Comparison of ENCODE assay signal across 8 cellular contexts in the genomic region with DNA sequence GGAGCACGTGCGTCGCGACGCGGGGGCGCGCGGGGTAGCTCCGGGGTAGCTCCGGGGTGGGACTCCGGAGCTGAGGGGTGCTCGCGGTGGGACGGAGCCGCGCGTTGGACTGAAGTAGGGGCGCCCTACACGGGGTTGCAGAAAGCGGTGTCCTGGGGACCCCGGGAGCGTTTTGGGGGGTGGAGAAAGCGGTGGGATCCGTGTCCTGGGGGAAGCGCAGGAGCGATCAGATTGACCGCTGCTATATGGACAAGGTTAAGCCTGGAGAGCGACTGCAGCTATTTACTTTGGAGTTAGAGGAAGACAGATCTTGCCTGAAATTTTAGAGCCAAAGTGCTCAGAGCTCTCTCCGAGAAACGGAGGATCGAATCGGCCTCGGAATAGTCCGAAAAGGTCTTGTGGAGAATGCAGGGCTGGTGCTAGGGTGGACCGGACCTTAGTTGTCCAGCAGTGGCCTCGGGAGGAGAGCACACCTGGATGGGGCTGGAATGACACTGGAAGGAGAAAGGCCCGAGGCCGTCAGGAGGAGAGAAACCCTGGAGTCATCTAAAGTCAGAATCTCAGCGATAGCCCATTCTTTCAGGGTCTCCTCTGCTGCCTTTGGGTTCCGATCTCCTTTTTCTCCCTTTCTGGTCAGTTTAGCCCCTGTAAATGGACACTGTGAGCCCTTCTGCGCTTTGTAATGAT. TPM values are rescaled to one million over a fixed set of nuclear protein-coding genes. Genes with fewer than 3 reads are reported as not detected.
A peak's percentile ranks its signal among the peaks of the same experiment; 100 is the strongest.
DNase-seq lines count a peak whose midpoint lies in the region; ATAC-seq lines count a peak whose summit lies in the region.

No MANE protein-coding gene starts in this region.

- no peaks in the 10 kb centered on the region for H3K27me3 ChIP-seq in MG63
- H3K27me3 ChIP-seq in naive thymus-derived CD4-positive, alpha-beta T cell (ENCODE audit: control insufficient read depth in 2 of 2, insufficient read depth in 2 of 2, low read length in 2 of 2) = no peaks in the 10 kb centered on the region

- no peaks in the 10 kb centered on the region for H3K27me3 Mint-ChIP-seq in dendritic cell treated with granulocyte-macrophage colony-stimulating factor and Interleukin-4, amounts not matched to agents 40 ng/mL and 50 ng/mL, for 4 days
- H3K27me3 Mint-ChIP-seq in naive thymus-derived CD4-positive, alpha-beta T cell = no peaks in the 10 kb centered on the region

- no peak for ATAC-seq in naive thymus-derived CD4-positive, alpha-beta T cell
- ATAC-seq in HG02763 (IDR thresholded peaks at IDR 0.05; ENCODE audit: unreplicated experiment) (no peak), HG03097 (IDR thresholded peaks at IDR 0.05; ENCODE audit: low FRiP score, unreplicated experiment) (no peak), HG02973 (IDR thresholded peaks at IDR 0.05; ENCODE audit: unreplicated experiment) (no peak)

- H3K27ac Mint-ChIP-seq in dendritic cell treated with granulocyte-macrophage colony-stimulating factor and Interleukin-4, amounts not matched to agents 40 ng/mL and 50 ng/mL, for 4 days = peak overlapping the region; percentile 96
- peak overlapping the region; percentile 62 to 99 (median 93) for H3K27ac Mint-ChIP-seq in naive thymus-derived CD4-positive, alpha-beta T cell

- no peaks in the 10 kb centered on the region for H3K9me3 ChIP-seq in MG63
- no peaks in the 10 kb centered on the region for H3K9me3 ChIP-seq in naive thymus-derived CD4-positive, alpha-beta T cell (ENCODE audit: control insufficient read depth in 2 of 3, low read length in 3 of 3)

- CTCF ChIA-PET in naive thymus-derived CD4-positive, alpha-beta T cell (lab: Charles Lee) = no interaction called here

- H3K4me1 Mint-ChIP-seq in dendritic cell treated with granulocyte-macrophage colony-stimulating factor and Interleukin-4, amounts not matched to agents 40 ng/mL and 50 ng/mL, for 4 days (ENCODE audit: low read depth) = peaks cover 57% of the 10 kb centered on the region
- H3K4me1 Mint-ChIP-seq in naive thymus-derived CD4-positive, alpha-beta T cell = peaks cover 31 to 49% (median 34%) of the 10 kb centered on the region in 7 donors

- peaks cover 42% of the 10 kb centered on the region for H3K36me3 Mint-ChIP-seq in dendritic cell treated with granulocyte-macrophage colony-stimulating factor and Interleukin-4, amounts not matched to agents 40 ng/mL and 50 ng/mL, for 4 days (ENCODE audit: low read depth)
- peaks cover 4 to 15% (median 4%) of the 10 kb centered on the region in 5 donors for H3K36me3 Mint-ChIP-seq in naive thymus-derived CD4-positive, alpha-beta T cell

- DNase-seq in GM03348 (ENCODE audit: low spot score) = peak; percentile 14
- DNase-seq in MG63 = peak; percentile 1
- no peak for DNase-seq in naive thymus-derived CD4-positive, alpha-beta T cell
- no peak for DNase-seq in RPMI8226

- peaks cover 29% of the 10 kb centered on the region for H3K36me3 ChIP-seq in MG63
- H3K36me3 ChIP-seq in naive thymus-derived CD4-positive, alpha-beta T cell (ENCODE audit: control insufficient read depth in 2 of 3, insufficient read depth in 3 of 3, low read length in 3 of 3) = peaks cover 0 to 8% (median 0%) of the 10 kb centered on the region in 3 experiments

- H3K4me1 ChIP-seq in naive thymus-derived CD4-positive, alpha-beta T cell (ENCODE audit: control insufficient read depth in 2 of 2, insufficient read depth in 2 of 2, low read length in 2 of 2) = peaks cover 7 to 17% of the 10 kb centered on the region in 2 donors

- peak overlapping the region; percentile 98 for H3K4me3 Mint-ChIP-seq in dendritic cell treated with granulocyte-macrophage colony-stimulating factor and Interleukin-4, amounts not matched to agents 40 ng/mL and 50 ng/mL, for 4 days
- peak overlapping the region; percentile 92 to 100 (median 97) for H3K4me3 Mint-ChIP-seq in naive thymus-derived CD4-positive, alpha-beta T cell

- no peaks in the 10 kb centered on the region for H3K9me3 Mint-ChIP-seq in dendritic cell treated with granulocyte-macrophage colony-stimulating factor and Interleukin-4, amounts not matched to agents 40 ng/mL and 50 ng/mL, for 4 days
- no peaks in the 10 kb centered on the region for H3K9me3 Mint-ChIP-seq in naive thymus-derived CD4-positive, alpha-beta T cell

- H3K27ac ChIP-seq in naive thymus-derived CD4-positive, alpha-beta T cell (ENCODE audit: low read depth, low read length) = peak overlapping the region; percentile 85

- H3K4me3 ChIP-seq in MG63 = peak overlapping the region; percentile 99
- H3K4me3 ChIP-seq in naive thymus-derived CD4-positive, alpha-beta T cell (ENCODE audit: low read length) = peak overlapping the region; percentile 77

- intact Hi-C loops in dendritic cell treated with granulocyte-macrophage colony-stimulating factor and Interleukin-4, amounts not matched to agents 40 ng/mL and 50 ng/mL, for 4 days (cut with micrococcal nuclease) = loop anchor here (5.0 kb wide), 2 partner anchors 76 to 96 kb away; no protein-coding TSS in a partner anchor
- intact Hi-C loops in naive thymus-derived CD4-positive, alpha-beta T cell (cut with micrococcal nuclease) = loop anchor here (1.0 to 5.0 kb wide), 14 partner anchors 14 to 544 kb away; partner anchors contain the start of genes APBB1IP (in 2 of the 2), MASTL (in 2 of the 2), ABI1 (in 1 of the 2) and ACBD5 (in 1 of the 2)

- POLR2A ChIA-PET in naive thymus-derived CD4-positive, alpha-beta T cell (lab: Charles Lee) = interaction anchor here (2.4 to 2.7 kb wide), 2 partner anchors 13 to 15 kb away, joined by 11 to 21 read pairs; no protein-coding TSS in a partner anchor

RNA-seq across cellular contexts. Expression of gene PDSS1, which starts 0.6 kb away (rescaled TPM):
- 15.0 and 18.1 TPM in 2 replicates for total RNA-seq in MG63 (2014; rRNA removed; shearing (Covaris generic); ENCODE audit: low replicate concordance)
- total RNA-seq in naive thymus-derived CD4-positive, alpha-beta T cell = 10 to 100 TPM in 1 of 5 experiments, 1 to 10 TPM in 4; 3.8 to 15.2 (median 4.7) TPM
- 1 to 10 TPM; 3.9 to 6.5 TPM for polyA plus RNA-seq in naive thymus-derived CD4-positive, alpha-beta T cell

Comparison
In these comparisons a context has a peak if more than half of its experiments do, and no peak if none do; other contexts are left out.
1. DNase-seq: peak in GM03348 (single experiment) and MG63 (single experiment); none in naive thymus-derived CD4-positive, alpha-beta T cell (0 of 9) and RPMI8226 (single experiment).